In genomic region chr12:57309420-57309819, GRCh38 we compare ENCODE assay signal across 1 cellular context.
A peak's percentile ranks its signal among the peaks of the same experiment; 100 is the strongest.
TF ChIP-seq lines count a peak whose summit lies in the region.

No MANE protein-coding gene starts in this region.

TF ChIP-seq in endothelial cell of umbilical vein, 7 proteins besides CTCF, POLR2A, EP300 and RAD21 (continued from another document):
- no peak for TF ChIP-seq GATA2 (IDR thresholded peaks at IDR 0.05; ENCODE audit: insufficient read depth, insufficient read length, low read depth, low read length)
- TF ChIP-seq JUN (IDR thresholded peaks at IDR 0.05; ENCODE audit: borderline replicate concordance, insufficient read depth, insufficient read length, low read depth), result peak; percentile 9
- no peak for TF ChIP-seq MYC (IDR thresholded peaks at IDR 0.05; ENCODE audit: low read depth, low read length)
- TF ChIP-seq, protein P1, sequence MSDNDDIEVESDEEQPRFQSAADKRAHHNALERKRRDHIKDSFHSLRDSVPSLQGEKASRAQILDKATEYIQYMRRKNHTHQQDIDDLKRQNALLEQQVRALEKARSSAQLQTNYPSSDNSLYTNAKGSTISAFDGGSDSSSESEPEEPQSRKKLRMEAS (IDR thresholded peaks at IDR 0.05; ENCODE audit: insufficient read depth, insufficient read length), result no peak
- peak; percentile 26 for TF ChIP-seq FOS (IDR thresholded peaks at IDR 0.05; ENCODE audit: borderline replicate concordance, insufficient read depth, low read length)
